In genomic region chr13:101916108-101916757, GRCh38 we compare ENCODE assay signal across 8 cellular contexts.
DNase-seq lines count a peak whose midpoint lies in the region; ATAC-seq and TF ChIP-seq lines count a peak whose summit lies in the region.

No MANE protein-coding gene starts in this region.

- no peaks in the 10 kb centered on the region for H3K4me1 ChIP-seq in PC-9 (replicated peaks; ENCODE audit: insufficient read depth)

- peak; percentile 42 for ATAC-seq in HG03432 (IDR thresholded peaks at IDR 0.05; ENCODE audit: unreplicated experiment)
- peak; percentile 78 for ATAC-seq in left lobe of liver
- ATAC-seq in HG02970 (IDR thresholded peaks at IDR 0.05; ENCODE audit: low FRiP score, unreplicated experiment): no peak

- no peaks in the 10 kb centered on the region for H4K20me1 ChIP-seq in PC-9 (ENCODE audit: insufficient read depth)

- H3K4me1 Mint-ChIP-seq in chondrocyte (ENCODE audit: low read depth): peaks cover 9% of the 10 kb centered on the region
- H3K4me1 Mint-ChIP-seq in Calu3 (ENCODE audit: low read depth, unreplicated experiment): no peaks in the 10 kb centered on the region

- H3F3A ChIP-seq in PC-9 (ENCODE audit: insufficient read depth, low read depth): no peaks in the 10 kb centered on the region

- H3K9me3 ChIP-seq in AG04450 (ENCODE audit: control insufficient read depth, insufficient read depth, low read length) (no peaks in the 10 kb centered on the region), PC-9 (ENCODE audit: insufficient read depth, low read depth) (no peaks in the 10 kb centered on the region)

- CTCF ChIA-PET in AG04450 (lab: Charles Lee) (no interaction called here), PC-9 (lab: Charles Lee) (no interaction called here), Calu3 (lab: Charles Lee) (no interaction called here)

- H3K36me3 ChIP-seq in PC-9 (ENCODE audit: low read depth): no peaks in the 10 kb centered on the region

- H2AFZ ChIP-seq in PC-9: no peak overlapping the region

- H3K27me3 Mint-ChIP-seq in chondrocyte (ENCODE audit: low read depth) (peaks cover 65% of the 10 kb centered on the region), Calu3 (ENCODE audit: unreplicated experiment) (peaks cover 4% of the 10 kb centered on the region)

- H3K4me2 ChIP-seq in PC-9: no peak overlapping the region

- H3K4me3 Mint-ChIP-seq in chondrocyte (ENCODE audit: unreplicated experiment): peak overlapping the region; percentile 40
- H3K4me3 Mint-ChIP-seq in Calu3 (ENCODE audit: low read depth, unreplicated experiment): no peak overlapping the region

- H3K9me3 Mint-ChIP-seq in chondrocyte (ENCODE audit: low read depth) (no peaks in the 10 kb centered on the region), Calu3 (ENCODE audit: low read depth, unreplicated experiment) (no peaks in the 10 kb centered on the region)

- H3K9me2 ChIP-seq in PC-9 (ENCODE audit: insufficient read depth): no peaks in the 10 kb centered on the region

- H3K79me2 ChIP-seq in PC-9 (ENCODE audit: low read depth): no peaks in the 10 kb centered on the region

- H3K36me3 Mint-ChIP-seq in chondrocyte (ENCODE audit: low read depth) (no peaks in the 10 kb centered on the region), Calu3 (ENCODE audit: insufficient read depth, unreplicated experiment) (no peaks in the 10 kb centered on the region)

- DNase-seq in AG04450 (ENCODE audit: low read depth, low spot score) (no peak), chondrocyte (ENCODE audit: low spot score) (peak; percentile 92), left lobe of liver (ENCODE audit: low spot score) (no peak), PC-9 (no peak), Calu3 (no peak)
- DNase-seq in effector CD4-positive, alpha-beta T cell: no peak

- no peak overlapping the region for H3K27ac Mint-ChIP-seq in chondrocyte (ENCODE audit: unreplicated experiment)
- no peak overlapping the region for H3K27ac Mint-ChIP-seq in Calu3 (ENCODE audit: unreplicated experiment)

- H3K27me3 ChIP-seq in AG04450 (ENCODE audit: control insufficient read depth, insufficient read depth, low read length) (peaks cover 27% of the 10 kb centered on the region), PC-9 (ENCODE audit: insufficient read depth, low read depth) (peaks cover 44% of the 10 kb centered on the region)

- BruUV-seq in PC-9 (replicated peaks; lab: Mats Ljungman, UMichigan) (no TSS peak), Calu3 (replicated peaks; lab: Mats Ljungman, UMichigan) (no TSS peak)

- no peak overlapping the region for H3K4me3 ChIP-seq in AG04450 (ENCODE audit: low read depth, low read length)
- H3K4me3 ChIP-seq in PC-9: no peak overlapping the region

- H3K27ac ChIP-seq in AG04450 (ENCODE audit: low read depth, low read length) (no peak overlapping the region), PC-9 (no peak overlapping the region)

- POLR2A ChIA-PET in AG04450 (lab: Yijun Ruan, JAX) (no interaction called here), PC-9 (lab: Charles Lee; ENCODE audit: unreplicated experiment) (no interaction called here)

- TF ChIP-seq CTCF in AG04450 (IDR thresholded peaks at IDR 0.05; ENCODE audit: low read depth, low read length) (0 out of 2 replicates have a peak, but pooled peaks have one; percentile 8), chondrocyte (IDR thresholded peaks at IDR 0.05) (peak; percentile 77), PC-9 (conservative IDR thresholded peaks at IDR 0.05) (no peak), Calu3 (IDR thresholded peaks at IDR 0.05; ENCODE audit: unreplicated experiment) (no peak)

- intact Hi-C loops in PC-9 (cut with micrococcal nuclease; ENCODE audit: unreplicated experiment): no loop called here
- intact Hi-C loops in Calu3 (cut with micrococcal nuclease; ENCODE audit: unreplicated experiment): no loop called here

Comparison
In these comparisons a context has a peak if more than half of its experiments do, and no peak if none do; other contexts are left out.
1. CTCF ChIP-seq: peak in AG04450 (single experiment) and chondrocyte (single experiment); none in PC-9 (single experiment) and Calu3 (single experiment).